ENCODE assay signal across 8 cellular contexts in genomic region chr11:128796275-128796674, GRCh38.
DNase-seq lines count a peak whose midpoint lies in the region; ATAC-seq, FAIRE-seq and TF ChIP-seq lines count a peak whose summit lies in the region.

No MANE protein-coding gene starts in this region.

- peak; percentile 99 for ATAC-seq in GM18498 (IDR thresholded peaks at IDR 0.05; ENCODE audit: unreplicated experiment)
- peak; percentile 98 for ATAC-seq in GM21423 (IDR thresholded peaks at IDR 0.05; ENCODE audit: unreplicated experiment)
- ATAC-seq in HG03342 (IDR thresholded peaks at IDR 0.05; ENCODE audit: unreplicated experiment) = peak; percentile 98

- DNase-seq in foreskin fibroblast = peak; percentile 29 to 53
- DNase-seq in GF-D8 (lab: John Stamatoyannopoulos, UW) = no peak
- DNase-seq in NCI-H2227 treated with DMSO at 0.1 percent for 48 hours (lab: John Stamatoyannopoulos, UW) = no peak
- DNase-seq in D721Med (ENCODE audit: insufficient read length, low spot score) = no peak
- DNase-seq in NCI-H82 treated with DMSO at 0.1 percent for 48 hours (lab: John Stamatoyannopoulos, UW; ENCODE audit: unreplicated experiment) = no peak

- no peak for FAIRE-seq in D721Med (lab: Jason Lieb, UNC)

- no peak overlapping the region for H3K4me3 ChIP-seq in foreskin fibroblast (ENCODE audit: low read depth in 1 of 2, low read length in 2 of 2)

- TF ChIP-seq CTCF in foreskin fibroblast (IDR thresholded peaks at IDR 0.05; ENCODE audit: low read depth, low read length) (no peak), D721Med (IDR thresholded peaks at IDR 0.05; ENCODE audit: insufficient read depth, missing control alignments) (no peak)

Comparison
In these comparisons a context has a peak if more than half of its experiments do, and no peak if none do; other contexts are left out.
1. DNase-seq: peak in foreskin fibroblast (2 of 2); none in GF-D8 (single experiment), NCI-H2227 treated with DMSO at 0.1 percent for 48 hours (single experiment), D721Med (single experiment) and NCI-H82 treated with DMSO at 0.1 percent for 48 hours (single experiment).
2. Peak in every context shown above with its lines, with median percentiles within 50 percentile points of each other: ATAC-seq.